ENCODE assay signal across 24 cellular contexts in the genomic region with DNA sequence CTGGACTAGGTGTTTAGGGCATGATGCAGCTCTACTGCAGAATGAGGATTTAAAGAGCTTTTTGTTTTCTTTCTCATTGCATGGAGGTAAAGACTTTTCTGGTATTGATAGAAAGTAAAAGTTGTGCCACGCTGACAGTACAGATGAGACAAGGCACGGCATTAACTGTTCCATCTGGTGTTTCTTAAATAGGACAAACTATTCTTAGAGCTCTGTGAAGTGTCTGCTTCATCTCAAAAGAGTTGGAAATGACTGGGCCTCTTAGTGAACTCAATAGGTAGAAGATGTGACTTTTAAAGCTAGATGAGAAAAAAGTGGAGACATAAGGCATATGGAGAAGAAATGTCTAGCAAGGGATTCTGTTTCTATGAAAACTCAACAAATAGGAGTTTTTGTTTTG.
"Had no signal": no experiment of that assay in that cellular context is flagged by ENCODE, and none has a peak within 500 bp of the region (broad histone marks: within the 10 kb centered on the region; RNA-seq: fewer than 3 reads in every experiment).

No MANE protein-coding gene starts in this region.

- H3K27me3 ChIP-seq: ovary, right atrium auricular region, right lobe of liver, stomach, testis, thyroid gland, transverse colon, upper lobe of left lung, vagina had no signal

- H3K36me3 ChIP-seq: left ventricle myocardium inferior, ovary, right atrium auricular region, right lobe of liver, stomach, thyroid gland, transverse colon, upper lobe of left lung, vagina had no signal

- H3K4me3 ChIP-seq: left ventricle myocardium inferior, lung, ovary, right atrium auricular region, right lobe of liver, skin epidermis, stomach, testis, thyroid gland, transverse colon, upper lobe of left lung, vagina had no signal

- ATAC-seq: naive thymus-derived CD4-positive, alpha-beta T cell; natural killer cell treated with Interleukin-12 subunit alpha and Interleukin-12 subunit beta and Interleukin-15 and Interleukin-18, amount 100 ng/mL, for 72 hours; right lobe of liver; stimulated activated naive B cell treated with anti-CD40 and anti-IgM and Interleukin-4, amounts not matched to agents 10 μg/mL and 1 μg/mL and 100 μg/mL, for 72 hours; stimulated activated naive CD8-positive, alpha-beta T cell treated with anti-CD3 and anti-CD28 coated beads, Interleukin-15, Interleukin-2, amounts not matched to agents 100 U/mL and 50 U/mL, for 24 hours had no signal

- DNase-seq: hypothalamus; immature natural killer cell; kidney; left ventricle myocardium inferior; mesendoderm; naive thymus-derived CD4-positive, alpha-beta T cell; ovary; right lobe of liver; stimulated activated CD4-positive, alpha-beta T cell treated with anti-CD3 and anti-CD28 coated beads, Interleukin-12 subunit alpha, Interleukin-12 subunit beta, amount 100 ng/mL, for 4 hours; stimulated activated CD4-positive, alpha-beta T cell treated with anti-CD3 and anti-CD28 coated beads, Interleukin-15, amount 100 ng/mL, for 24 hours; stimulated activated CD4-positive, alpha-beta T cell treated with anti-CD3 and anti-CD28 coated beads, Interleukin-2, amount 100 ng/mL, for 24 hours; stimulated activated CD4-positive, alpha-beta T cell treated with anti-CD3 and anti-CD28 coated beads, Interleukin-4, amount 100 ng/mL, for 1 hour; stimulated activated naive B cell treated with anti-CD40 and anti-IgM and Interleukin-4, amounts not matched to agents 10 μg/mL and 1 μg/mL and 100 μg/mL, for 72 hours; stimulated activated naive CD8-positive, alpha-beta T cell treated with anti-CD3 and anti-CD28 coated beads, Interleukin-15, Interleukin-2, amounts not matched to agents 100 U/mL and 50 U/mL, for 24 hours; stomach; testis; thyroid gland; transverse colon; upper lobe of left lung had no signal

- H3K27ac ChIP-seq: left ventricle myocardium inferior, ovary, right atrium auricular region, right lobe of liver, skin epidermis, stomach, testis, thyroid gland, upper lobe of left lung, vagina had no signal

- H3K9me3 ChIP-seq: ovary, right atrium auricular region, right lobe of liver, testis, thyroid gland, transverse colon, upper lobe of left lung, vagina had no signal

- H3K4me1 ChIP-seq: left ventricle myocardium inferior, right atrium auricular region, right lobe of liver, stomach, testis, thyroid gland, upper lobe of left lung, vagina had no signal
